In the genomic region with DNA sequence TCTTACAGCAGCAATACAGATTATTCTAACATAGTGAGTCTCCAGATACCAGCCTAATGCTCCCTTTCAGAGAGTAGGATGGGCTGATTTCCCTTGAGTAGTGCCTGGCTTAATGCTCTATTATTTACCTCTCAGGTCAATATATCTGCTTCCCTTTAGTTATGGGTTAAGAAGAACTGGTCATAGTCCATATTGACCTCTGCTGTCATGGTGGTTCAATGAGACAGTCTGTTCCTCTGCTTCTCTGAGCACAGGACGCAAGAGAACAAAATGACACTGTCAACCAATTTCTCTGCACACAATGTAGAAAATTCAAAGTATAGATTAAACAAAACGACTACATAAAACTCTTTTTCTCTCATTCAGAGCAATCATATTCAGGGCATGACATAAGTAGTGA, we compare ENCODE assay signal across 37 cellular contexts. TPM values are rescaled to one million over a fixed set of nuclear protein-coding genes. Genes with fewer than 3 reads are reported as not detected.
"Had no signal": no experiment of that assay in that cellular context is flagged by ENCODE, and none has a peak within 500 bp of the region (broad histone marks: within the 10 kb centered on the region; RNA-seq: fewer than 3 reads in every experiment).

No MANE protein-coding gene starts in this region.

- H3K4me3 ChIP-seq: adrenal gland, body of pancreas, breast epithelium had no signal

- H3K4me1 ChIP-seq: body of pancreas, breast epithelium had no signal

- H3K27ac Mint-ChIP-seq: activated B cell treated with CpG ODN at 0.5 μM for 24 hours; activated CD4-positive, alpha-beta memory T cell treated with anti-CD3 and anti-CD28 coated beads for 36 hours; activated CD4-positive, alpha-beta T cell treated with anti-CD3 and anti-CD28 coated beads, Interleukin-2, amount 10 ng/mL, durations not matched to agents 24 days and 14 days; activated CD8-positive, alpha-beta T cell treated with anti-CD3 and anti-CD28 coated beads for 36 hours; activated naive CD4-positive, alpha-beta T cell treated with anti-CD3 and anti-CD28 coated beads for 36 hours; activated naive CD8-positive, alpha-beta T cell treated with anti-CD3 and anti-CD28 coated beads for 36 hours; activated T-cell treated with anti-CD3 and anti-CD28 coated beads, Interleukin-2, amount 50 U/mL, for 72 hours; activated T-helper 17 cell treated with anti-CD3 and anti-CD28 coated beads, Interleukin-2, amount 50 U/mL, for 72 hours; T-helper 1 cell treated with Interleukin-12 subunit alpha and Interleukin-12 subunit beta and Interleukin-4 antibody, amounts not matched to agents 30 μg/mL and 1 μg/mL, for 36 hours; T-helper 2 cell treated with Interferon-gamma antibody and Interleukin-4, amounts not matched to agents 5 μg/mL and 100 μg/mL, for 36 hours had no signal

- H3K27ac ChIP-seq: adrenal gland, body of pancreas, brain microvascular endothelial cell, breast epithelium, VCaP had no signal

- DNase-seq: activated B cell treated with CpG ODN at 0.5 μM for 24 hours; activated CD4-positive, alpha-beta memory T cell treated with anti-CD3 and anti-CD28 coated beads for 36 hours; activated CD4-positive, alpha-beta T cell treated with anti-CD3 and anti-CD28 coated beads, Interleukin-2, amount 10 ng/mL, durations not matched to agents 24 days and 14 days; activated CD4-positive, alpha-beta T cell treated with anti-CD3 and anti-CD28 coated beads, Interleukin-2, amount 50 U/mL, for 1 hour; activated CD4-positive, alpha-beta T cell treated with anti-CD3 and anti-CD28 coated beads, Interleukin-2, amount 50 U/mL, for 4 hours; activated CD4-positive, CD25-positive, alpha-beta regulatory T cell treated with anti-CD3 and anti-CD28 coated beads, Interleukin-2, amount 50 U/mL, for 72 hours; activated CD8-positive, alpha-beta memory T cell treated with anti-CD3 and anti-CD28 coated beads, Interleukin-2, amount 50 U/mL, for 4 hours; activated CD8-positive, alpha-beta T cell treated with anti-CD3 and anti-CD28 coated beads for 36 hours; activated effector memory CD4-positive, alpha-beta T cell treated with anti-CD3 and anti-CD28 coated beads, Interleukin-2, amount 50 U/mL, for 16 hours; activated gamma-delta T cell treated with Interleukin-2 at 50 U/mL for 16 hours; activated naive CD4-positive, alpha-beta T cell; activated naive CD4-positive, alpha-beta T cell treated with anti-CD3 and anti-CD28 coated beads for 36 hours; activated naive CD4-positive, alpha-beta T cell treated with anti-CD3 and anti-CD28 coated beads, Interleukin-2, amount 50 U/mL, for 16 hours; activated naive CD8-positive, alpha-beta T cell treated with anti-CD3 and anti-CD28 coated beads for 36 hours; activated T-cell treated with anti-CD3 and anti-CD28 coated beads for 4 hours; activated T-cell treated with anti-CD3 and anti-CD28 coated beads, Interleukin-2, amount 50 U/mL, for 1 hour; activated T-cell treated with anti-CD3 and anti-CD28 coated beads, Interleukin-2, amount 50 U/mL, for 4 hours; activated T-cell treated with anti-CD3 and anti-CD28 coated beads, Interleukin-2, amount 50 U/mL, for 72 hours; amniotic stem cell; aorta; body of pancreas; brain microvascular endothelial cell; central memory CD4-positive, alpha-beta T cell; T-helper 1 cell; T-helper 2 cell; T-helper 9 cell had no signal

- H3K4me3 Mint-ChIP-seq: activated B cell treated with CpG ODN at 0.5 μM for 24 hours; activated CD4-positive, alpha-beta memory T cell treated with anti-CD3 and anti-CD28 coated beads for 36 hours; activated CD4-positive, alpha-beta T cell treated with anti-CD3 and anti-CD28 coated beads, Interleukin-2, amount 10 ng/mL, durations not matched to agents 24 days and 14 days; activated CD8-positive, alpha-beta T cell treated with anti-CD3 and anti-CD28 coated beads for 36 hours; activated naive CD4-positive, alpha-beta T cell treated with anti-CD3 and anti-CD28 coated beads for 36 hours; activated naive CD8-positive, alpha-beta T cell treated with anti-CD3 and anti-CD28 coated beads for 36 hours; activated T-cell treated with anti-CD3 and anti-CD28 coated beads, Interleukin-2, amount 50 U/mL, for 4 hours; activated T-cell treated with anti-CD3 and anti-CD28 coated beads, Interleukin-2, amount 50 U/mL, for 72 hours; activated T-helper 1 cell treated with anti-CD3 and anti-CD28 coated beads, Interleukin-12 subunit alpha, Interleukin-12 subunit beta, Interleukin-2, Interleukin-4 antibody, amounts not matched to agents 30 ng/mL and 10 ng/mL and 1 ng/mL, durations not matched to agents 14 hours and 24 hours and 36 hours; activated T-helper 17 cell treated with anti-CD3 and anti-CD28 coated beads, Interleukin-2, amount 50 U/mL, for 72 hours; T-helper 1 cell treated with Interleukin-12 subunit alpha and Interleukin-12 subunit beta and Interleukin-4 antibody, amounts not matched to agents 30 μg/mL and 1 μg/mL, for 36 hours; T-helper 2 cell treated with Interferon-gamma antibody and Interleukin-4, amounts not matched to agents 5 μg/mL and 100 μg/mL, for 36 hours had no signal

- ATAC-seq: activated CD8-positive, alpha-beta T cell treated with anti-CD3 and anti-CD28 coated beads for 36 hours; activated naive CD4-positive, alpha-beta T cell treated with anti-CD3 and anti-CD28 coated beads, Interleukin-2, amount 50 U/mL, for 72 hours; activated T-cell treated with anti-CD3 and anti-CD28 coated beads, Interleukin-2, amount 50 U/mL, for 4 hours; activated T-cell treated with anti-CD3 and anti-CD28 coated beads, Interleukin-2, amount 50 U/mL, for 72 hours; activated T-helper 17 cell treated with anti-CD3 and anti-CD28 coated beads, Interleukin-2, amount 50 U/mL, for 72 hours; body of pancreas had no signal

- H3K9me3 Mint-ChIP-seq: activated B cell treated with CpG ODN at 0.5 μM for 24 hours; activated CD4-positive, alpha-beta memory T cell treated with anti-CD3 and anti-CD28 coated beads for 36 hours; activated CD4-positive, alpha-beta T cell treated with anti-CD3 and anti-CD28 coated beads, Interleukin-2, amount 10 ng/mL, durations not matched to agents 24 days and 14 days; activated CD8-positive, alpha-beta T cell treated with anti-CD3 and anti-CD28 coated beads for 36 hours; activated naive CD4-positive, alpha-beta T cell treated with anti-CD3 and anti-CD28 coated beads for 36 hours; activated naive CD4-positive, alpha-beta T cell treated with anti-CD3 and anti-CD28 coated beads, Interleukin-2, amount 50 U/mL, for 72 hours; activated naive CD8-positive, alpha-beta T cell treated with anti-CD3 and anti-CD28 coated beads for 36 hours; activated T-cell treated with anti-CD3 and anti-CD28 coated beads, Interleukin-2, amount 50 U/mL, for 4 hours; activated T-cell treated with anti-CD3 and anti-CD28 coated beads, Interleukin-2, amount 50 U/mL, for 72 hours; activated T-helper 1 cell treated with anti-CD3 and anti-CD28 coated beads, Interleukin-12 subunit alpha, Interleukin-12 subunit beta, Interleukin-2, Interleukin-4 antibody, amounts not matched to agents 30 ng/mL and 10 ng/mL and 1 ng/mL, durations not matched to agents 14 hours and 24 hours and 36 hours; activated T-helper 17 cell treated with anti-CD3 and anti-CD28 coated beads, Interleukin-2, amount 50 U/mL, for 72 hours; T-helper 1 cell treated with Interleukin-12 subunit alpha and Interleukin-12 subunit beta and Interleukin-4 antibody, amounts not matched to agents 30 μg/mL and 1 μg/mL, for 36 hours; T-helper 2 cell treated with Interferon-gamma antibody and Interleukin-4, amounts not matched to agents 5 μg/mL and 100 μg/mL, for 36 hours had no signal

- H3K9me3 ChIP-seq: adrenal gland, body of pancreas, breast epithelium had no signal

- H3K36me3 ChIP-seq: adrenal gland, breast epithelium had no signal

- H3K27me3 ChIP-seq: adrenal gland, body of pancreas, brain microvascular endothelial cell, breast epithelium had no signal

- H3K27me3 Mint-ChIP-seq: activated B cell treated with CpG ODN at 0.5 μM for 24 hours; activated CD4-positive, alpha-beta memory T cell treated with anti-CD3 and anti-CD28 coated beads for 36 hours; activated CD4-positive, alpha-beta T cell treated with anti-CD3 and anti-CD28 coated beads, Interleukin-2, amount 10 ng/mL, durations not matched to agents 24 days and 14 days; activated CD8-positive, alpha-beta T cell treated with anti-CD3 and anti-CD28 coated beads for 36 hours; activated naive CD8-positive, alpha-beta T cell treated with anti-CD3 and anti-CD28 coated beads for 36 hours; activated T-helper 17 cell treated with anti-CD3 and anti-CD28 coated beads, Interleukin-2, amount 50 U/mL, for 72 hours had no signal

- H3K4me1 Mint-ChIP-seq: activated B cell treated with CpG ODN at 0.5 μM for 24 hours; activated CD4-positive, alpha-beta T cell treated with anti-CD3 and anti-CD28 coated beads, Interleukin-2, amount 10 ng/mL, durations not matched to agents 24 days and 14 days; activated naive CD8-positive, alpha-beta T cell treated with anti-CD3 and anti-CD28 coated beads for 36 hours; activated T-helper 17 cell treated with anti-CD3 and anti-CD28 coated beads, Interleukin-2, amount 50 U/mL, for 72 hours had no signal

RNA-seq across cellular contexts. Expression of gene MRAP, which starts 2.9 kb away (rescaled TPM):
- total RNA-seq: activated B cell treated with CpG ODN at 0.5 μM for 24 hours; activated CD4-positive, alpha-beta memory T cell treated with anti-CD3 and anti-CD28 coated beads for 36 hours; activated CD4-positive, alpha-beta T cell treated with anti-CD3 and anti-CD28 coated beads, Interleukin-2, amount 10 ng/mL, durations not matched to agents 24 days and 14 days; activated CD8-positive, alpha-beta memory T cell treated with anti-CD3 and anti-CD28 coated beads for 36 hours; activated CD8-positive, alpha-beta T cell treated with anti-CD3 and anti-CD28 coated beads for 36 hours; activated naive CD4-positive, alpha-beta T cell treated with anti-CD3 and anti-CD28 coated beads for 36 hours; activated naive CD4-positive, alpha-beta T cell treated with anti-CD3 and anti-CD28 coated beads, Interleukin-2, amount 50 U/mL, for 72 hours; activated naive CD8-positive, alpha-beta T cell treated with anti-CD3 and anti-CD28 coated beads for 36 hours; activated T-cell treated with anti-CD3 and anti-CD28 coated beads, Interleukin-2, amount 50 U/mL, for 4 hours; activated T-cell treated with anti-CD3 and anti-CD28 coated beads, Interleukin-2, amount 50 U/mL, for 72 hours; activated T-helper 1 cell treated with anti-CD3 and anti-CD28 coated beads, Interleukin-12 subunit alpha, Interleukin-12 subunit beta, Interleukin-2, Interleukin-4 antibody, amounts not matched to agents 30 ng/mL and 10 ng/mL and 1 ng/mL, durations not matched to agents 14 hours and 24 hours and 36 hours; activated T-helper 17 cell treated with anti-CD3 and anti-CD28 coated beads, Interleukin-2, amount 50 U/mL, for 72 hours; astrocyte; cardiac septum had no signal
